Comparison of ENCODE assay signal across 9 cellular contexts in genomic region chr11:88301478-88302140, GRCh38. TPM values are rescaled to one million over a fixed set of nuclear protein-coding genes. Genes with fewer than 3 reads are reported as not detected.
DNase-seq lines count a peak whose midpoint lies in the region; ATAC-seq and TF ChIP-seq lines count a peak whose summit lies in the region.
"Had no signal": no experiment of that assay in that cellular context is flagged by ENCODE, and none has a peak within 500 bp of the region (broad histone marks: within the 10 kb centered on the region; RNA-seq: fewer than 3 reads in every experiment).

No MANE protein-coding gene starts in this region.

- TF ChIP-seq CTCF in GM13976 (IDR thresholded peaks at IDR 0.05; ENCODE audit: borderline replicate concordance, control extremely low read depth, extremely low read depth, insufficient read depth, missing control alignments) (no peak), lung (IDR thresholded peaks at IDR 0.05; ENCODE audit: control extremely low read depth, extremely low read depth) (no peak)

- peaks cover 0 to 3% of the 10 kb centered on the region in 2 donors for H3K9me3 ChIP-seq in lung (ENCODE audit: control insufficient read depth in 2 of 2, insufficient read depth in 1 of 2, low read length in 1 of 2)
- H3K9me3 ChIP-seq: thoracic aorta had no signal

- 47 to 62% methylated on average over 9 of the region's 9 CpGs for WGBS in lung, 2 donors

- peaks cover 6 to 55% (median 23%) of the 10 kb centered on the region in 4 donors for H3K4me1 Mint-ChIP-seq in naive thymus-derived CD8-positive, alpha-beta T cell

- H3K4me3 ChIP-seq in lung, result no peak overlapping the region
- H3K4me3 ChIP-seq: thoracic aorta had no signal

- peaks cover 0 to 1% of the 10 kb centered on the region in 2 donors for H3K4me1 ChIP-seq in lung (ENCODE audit: control insufficient read depth in 2 of 2, insufficient read depth in 2 of 2, low read length in 2 of 2)

- peak overlapping the region in 4 of 10 donors; percentile 17 to 87 (median 78) for H3K27ac Mint-ChIP-seq in naive thymus-derived CD8-positive, alpha-beta T cell

- peaks cover 26 to 90% (median 66%) of the 10 kb centered on the region in 3 donors for H3K36me3 Mint-ChIP-seq in naive thymus-derived CD8-positive, alpha-beta T cell

- POLR2A ChIA-PET in naive thymus-derived CD8-positive, alpha-beta T cell (lab: Charles Lee), result no interaction called here

- in situ Hi-C loops in GM13976 (cut with MboI; ENCODE audit: low sequenced_read_pairs, unreplicated experiment), result no loop called here

- DNase-seq in GM13976 (ENCODE audit: low spot score), result peak; percentile 39
- peak; percentile 30 for DNase-seq in lung (ENCODE audit: low spot score)
- DNase-seq in NCI-H510A treated with DMSO at 0.1 percent for 48 hours (lab: John Stamatoyannopoulos, UW), result no peak
- DNase-seq in epidermal melanocyte (ENCODE audit: insufficient read length, low spot score), result no peak
- no peak for DNase-seq in naive thymus-derived CD8-positive, alpha-beta T cell
- DNase-seq in NCI-H524 treated with DMSO at 0.1 percent for 48 hours (lab: John Stamatoyannopoulos, UW), result no peak

- H3K27me3 Mint-ChIP-seq in naive thymus-derived CD8-positive, alpha-beta T cell, result no peaks in the 10 kb centered on the region

- H3K9me3 Mint-ChIP-seq in naive thymus-derived CD8-positive, alpha-beta T cell, result peaks cover 0 to 8% (median 0%) of the 10 kb centered on the region in 9 donors

- peaks cover 0 to 3% of the 10 kb centered on the region in 2 donors for H3K36me3 ChIP-seq in lung (ENCODE audit: control insufficient read depth in 2 of 2, insufficient read depth in 2 of 2, low read length in 2 of 2)
- H3K36me3 ChIP-seq: thoracic aorta had no signal

- peak overlapping the region in 2 of 10 donors; percentile 34 to 60 for H3K4me3 Mint-ChIP-seq in naive thymus-derived CD8-positive, alpha-beta T cell

- no peaks in the 10 kb centered on the region for H3K27me3 ChIP-seq in lung (ENCODE audit: control insufficient read depth, insufficient read depth)

- peak overlapping the region in 1 of 2 donors; percentile 71 for H3K27ac ChIP-seq in lung (ENCODE audit: low read depth in 1 of 2, low read length in 1 of 2)
- H3K27ac ChIP-seq: thoracic aorta had no signal

- ATAC-seq in GM21390 (IDR thresholded peaks at IDR 0.05; ENCODE audit: unreplicated experiment) (peak; percentile 56), HG03460 (IDR thresholded peaks at IDR 0.05; ENCODE audit: unreplicated experiment) (peak; percentile 44), lung (ENCODE audit: insufficient read depth, low FRiP score) (peak; percentile 37)
- no peak for ATAC-seq in naive thymus-derived CD8-positive, alpha-beta T cell

RNA-seq across cellular contexts. Expression of gene CTSC, which starts 35.9 kb away (rescaled TPM):
- total RNA-seq in lung, result 100 to 1,000 TPM in 1 of 2 donors, 10 to 100 TPM in 1; 87.1 to 304 TPM
- polyA plus RNA-seq in lung, result 100 to 1,000 TPM; 137 to 363 TPM
- total RNA-seq in naive thymus-derived CD8-positive, alpha-beta T cell, result 10 to 100 TPM; 37.3 to 41.5 TPM
- 100 to 1,000 TPM in 1 of 3 donors, 10 to 100 TPM in 2; 88.7 to 166 (median 90.3) TPM for polyA plus RNA-seq in naive thymus-derived CD8-positive, alpha-beta T cell

Comparison
In these comparisons a context has a peak if more than half of its experiments do, and no peak if none do; other contexts are left out.
1. DNase-seq: peak in GM13976 (single experiment) and lung (single experiment); none in NCI-H510A treated with DMSO at 0.1 percent for 48 hours (single experiment), epidermal melanocyte (single experiment), naive thymus-derived CD8-positive, alpha-beta T cell (0 of 10) and NCI-H524 treated with DMSO at 0.1 percent for 48 hours (single experiment).
2. ATAC-seq: peak in GM21390 (single experiment), HG03460 (single experiment) and lung (single experiment); none in naive thymus-derived CD8-positive, alpha-beta T cell (0 of 2).